23 cellular contexts compared by ENCODE assay signal in the genomic region with DNA sequence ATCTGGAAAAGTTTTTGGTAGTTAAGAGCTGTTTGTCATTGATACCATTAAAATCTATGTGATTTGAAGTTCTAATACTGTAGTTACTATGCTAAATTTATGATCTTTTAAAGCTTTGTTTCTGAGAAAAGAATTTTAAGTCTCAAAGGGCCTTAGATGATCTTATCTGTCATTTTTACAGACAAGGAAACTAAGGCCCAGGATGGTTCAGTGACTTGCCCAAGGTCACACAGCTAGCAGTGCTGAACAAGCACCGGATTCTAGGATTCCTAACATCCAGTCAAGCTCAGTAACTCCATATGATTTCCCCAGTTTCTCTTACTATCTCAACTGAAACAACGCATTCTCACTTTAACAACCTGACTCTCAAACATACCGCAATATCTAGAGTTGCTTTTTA. TPM values are rescaled to one million over a fixed set of nuclear protein-coding genes. Genes with fewer than 3 reads are reported as not detected.
DNase-seq lines count a peak whose midpoint lies in the region; ATAC-seq, FAIRE-seq and TF ChIP-seq lines count a peak whose summit lies in the region.
"Had no signal": no experiment of that assay in that cellular context is flagged by ENCODE, and none has a peak within 500 bp of the region (broad histone marks: within the 10 kb centered on the region; RNA-seq: fewer than 3 reads in every experiment).

No MANE protein-coding gene starts in this region.

- TF ChIP-seq POLR2A in HepG2 (IDR thresholded peaks at IDR 0.05; ENCODE audit: insufficient read depth in 1 of 2, low read depth in 2 of 2, low read length in 2 of 2) (no peak), right lobe of liver (IDR thresholded peaks at IDR 0.05) (no peak)

- no peaks in the 10 kb centered on the region for H3K9me3 ChIP-seq in HepG2 (ENCODE audit: low read length)
- no peaks in the 10 kb centered on the region for H3K9me3 ChIP-seq in right lobe of liver
- no peaks in the 10 kb centered on the region for H3K9me3 ChIP-seq in astrocyte (ENCODE audit: insufficient read depth, low read depth, low read length)
- no peaks in the 10 kb centered on the region for H3K9me3 ChIP-seq in mucosa of descending colon
- H3K9me3 ChIP-seq: BLaER1 treated with 17β-estradiol and CSF1 and Interleukin-3, amounts not matched to agents 10 nM and 100 nM; left ventricle myocardium inferior; right atrium auricular region; vagina had no signal

- H3K9ac ChIP-seq in HepG2 (ENCODE audit: insufficient read depth, low read depth, low read length) (peak overlapping the region; percentile 29), astrocyte (ENCODE audit: low read length) (no peak overlapping the region)
- H3K9ac ChIP-seq: BLaER1 treated with 17β-estradiol and CSF1 and Interleukin-3, amounts not matched to agents 10 nM and 100 nM had no signal

- no peaks in the 10 kb centered on the region for H3K27me3 ChIP-seq in HepG2 (ENCODE audit: control insufficient read depth in 1 of 2, insufficient read depth in 2 of 2, low read length in 2 of 2)
- no peaks in the 10 kb centered on the region for H3K27me3 ChIP-seq in right lobe of liver
- no peaks in the 10 kb centered on the region for H3K27me3 ChIP-seq in astrocyte (ENCODE audit: insufficient read depth, low read length)
- H3K27me3 ChIP-seq: BLaER1 treated with 17β-estradiol and CSF1 and Interleukin-3, amounts not matched to agents 10 nM and 100 nM; right atrium auricular region; vagina had no signal

- no peak overlapping the region for H3K4me3 Mint-ChIP-seq in astrocyte (ENCODE audit: unreplicated experiment)
- H3K4me3 Mint-ChIP-seq: activated naive CD4-positive, alpha-beta T cell treated with anti-CD3 and anti-CD28 coated beads, Interleukin-2, amount 10 ng/mL, durations not matched to agents 7 days and 5 days had no signal

- TF ChIP-seq CTCF in HepG2 (CRISPR knock-in tag; IDR thresholded peaks at IDR 0.05) (no peak), right lobe of liver (IDR thresholded peaks at IDR 0.05) (no peak), astrocyte (IDR thresholded peaks at IDR 0.05; ENCODE audit: insufficient read depth, low read depth, low read length) (no peak), mucosa of descending colon (IDR thresholded peaks at IDR 0.05) (no peak)

- DNase-seq in HepG2 (ENCODE audit: low spot score) (no peak), right lobe of liver (no peak), astrocyte (ENCODE audit: low read depth) (no peak), mucosa of descending colon (no peak), urothelium cell line (ENCODE audit: low spot score) (no peak), DMS53 treated with DMSO at 0.1 percent for 48 hours (lab: John Stamatoyannopoulos, UW; ENCODE audit: unreplicated experiment) (no peak), NOMO-1 treated with dmso at 0.1 percent for 144 hours (lab: John Stamatoyannopoulos, UW; ENCODE audit: unreplicated experiment) (no peak)
- DNase-seq: activated naive CD4-positive, alpha-beta T cell treated with anti-CD3 and anti-CD28 coated beads, Interleukin-2, amount 10 ng/mL, durations not matched to agents 7 days and 5 days; head of caudate nucleus; left ventricle myocardium inferior; MM.1S; NCI-H146; OCI-M1; SHP77 treated with DMSO at 0.1 percent for 48 hours; substantia nigra had no signal

- POLR2A ChIA-PET in HepG2 (lab: Yijun Ruan, JAX) = interaction anchor here (0.8 to 1.3 kb wide), 8 partner anchors 9 to 122 kb away, joined by 3 to 7 read pairs (median 3); partner anchors contain the start of gene VPS54

- H3K36me3 ChIP-seq in HepG2 (replicated peaks in 1 of 2; ENCODE audit: control insufficient read depth in 1 of 2, insufficient read depth in 2 of 2, low read length in 2 of 2) = peaks cover 0 to 21% of the 10 kb centered on the region in 2 experiments; a peak in 2 of 5 replicates
- peaks cover 0 to 6% (median 0%) of the 10 kb centered on the region in 4 donors for H3K36me3 ChIP-seq in right lobe of liver
- no peaks in the 10 kb centered on the region for H3K36me3 ChIP-seq in astrocyte (ENCODE audit: insufficient read depth, low read length)
- H3K36me3 ChIP-seq in mucosa of descending colon (ENCODE audit: low read depth) = no peaks in the 10 kb centered on the region

- H3K4me3 ChIP-seq in HepG2 (replicated peaks in 1 of 3; ENCODE audit: insufficient read depth in 1 of 3, low read depth in 2 of 3, low read length in 3 of 3) (peak overlapping the region in 1 of 3 experiments; percentile 4; a peak in 1 of 6 replicates), right lobe of liver (no peak overlapping the region), astrocyte (ENCODE audit: insufficient read depth, low read depth, low read length) (no peak overlapping the region), mucosa of descending colon (no peak overlapping the region)
- H3K4me3 ChIP-seq: BLaER1 treated with 17β-estradiol and CSF1 and Interleukin-3, amounts not matched to agents 10 nM and 100 nM; left ventricle myocardium inferior; right atrium auricular region; vagina had no signal

- intact Hi-C loops in HepG2 (cut with micrococcal nuclease; ENCODE audit: unreplicated experiment) = loop anchor here (5.0 kb wide), 1 partner anchor 36 kb away; the partner anchor contains the start of gene PELI1
- intact Hi-C loops in right lobe of liver (cut with DNase I) = no loop called here
- intact Hi-C loops in mucosa of descending colon (cut with DNase I, micrococcal nuclease) = no loop called here

- in situ Hi-C loops in HepG2 (cut with HindIII; ENCODE audit: extremely low pct_ligation_motif_present, low pct_unique_long_range_greater_than_20kb) = no loop called here

- BruUV-seq in HepG2 (replicated peaks; lab: Mats Ljungman, UMichigan) = no TSS peak

- H3K4me1 ChIP-seq in HepG2 (ENCODE audit: insufficient read depth, low read length) (peaks cover 48% of the 10 kb centered on the region), right lobe of liver (peaks cover 0 to 34% (median 7%) of the 10 kb centered on the region in 4 donors), astrocyte (ENCODE audit: insufficient read depth, low read length) (no peaks in the 10 kb centered on the region), mucosa of descending colon (ENCODE audit: low read depth) (peaks cover 45% of the 10 kb centered on the region)

- ATAC-seq in HepG2 = no peak
- ATAC-seq in right lobe of liver = no peak
- ATAC-seq in mucosa of descending colon = peak; percentile 20
- no peak for ATAC-seq in GM21528 (IDR thresholded peaks at IDR 0.05; ENCODE audit: low FRiP score, unreplicated experiment)

- H3K27ac ChIP-seq in HepG2 (ENCODE audit: extremely low read length, insufficient read depth, low read length) (peak overlapping the region; percentile 62), right lobe of liver (peak overlapping the region in 1 of 3 donors; percentile 4), astrocyte (ENCODE audit: low read depth, low read length) (no peak overlapping the region)
- H3K27ac ChIP-seq: HL-60, left ventricle myocardium inferior, right atrium auricular region, vagina, VCaP had no signal

- H3K9me3 Mint-ChIP-seq in astrocyte (ENCODE audit: unreplicated experiment) = no peaks in the 10 kb centered on the region
- H3K9me3 Mint-ChIP-seq: activated naive CD4-positive, alpha-beta T cell treated with anti-CD3 and anti-CD28 coated beads, Interleukin-2, amount 10 ng/mL, durations not matched to agents 7 days and 5 days; IgD-negative memory B cell had no signal

- 74% methylated on average over 3 of the region's 3 CpGs for WGBS in HepG2 (ENCODE audit: low lambda C conversion rate)
- WGBS in right lobe of liver (ENCODE audit: insufficient coverage, low coverage, low lambda C conversion rate, missing lambda C conversion rate) = 97% methylated on average over 3 of the region's 3 CpGs

- H2AFZ ChIP-seq in HepG2 (ENCODE audit: low read length) = no peak overlapping the region
- H2AFZ ChIP-seq in astrocyte (ENCODE audit: low read depth, low read length) = no peak overlapping the region

- H3K79me2 ChIP-seq in HepG2 (ENCODE audit: insufficient read depth, low read length) (peaks cover 18% of the 10 kb centered on the region), astrocyte (ENCODE audit: insufficient read depth, low read length) (peaks cover 12% of the 10 kb centered on the region)

- H3K4me2 ChIP-seq in HepG2 (ENCODE audit: low read depth, low read length) = peak overlapping the region; percentile 58
- H3K4me2 ChIP-seq in astrocyte (ENCODE audit: low read length) = no peak overlapping the region

- H3K27me3 Mint-ChIP-seq in astrocyte (ENCODE audit: low read depth, unreplicated experiment) = no peaks in the 10 kb centered on the region
- H3K27me3 Mint-ChIP-seq: activated naive CD4-positive, alpha-beta T cell treated with anti-CD3 and anti-CD28 coated beads, Interleukin-2, amount 10 ng/mL, durations not matched to agents 7 days and 5 days; IgD-negative memory B cell had no signal

- CTCF ChIA-PET in HepG2 (lab: Yijun Ruan, JAX; ENCODE audit: low intra/inter-chr PET ratio, low total read pairs) = no interaction called here

- H3K27ac Mint-ChIP-seq in astrocyte (ENCODE audit: unreplicated experiment) = peak overlapping the region; percentile 44
- H3K27ac Mint-ChIP-seq: activated naive CD4-positive, alpha-beta T cell treated with anti-CD3 and anti-CD28 coated beads, Interleukin-2, amount 10 ng/mL, durations not matched to agents 7 days and 5 days had no signal

- peaks cover 36% of the 10 kb centered on the region for H3K4me1 Mint-ChIP-seq in astrocyte (ENCODE audit: low read depth, unreplicated experiment)

- TF ChIP-seq EP300 in HepG2 (IDR thresholded peaks at IDR 0.05; ENCODE audit: low read depth in 2 of 2, low read length in 2 of 2) (no peak), HepG2 (CRISPR knock-in tag; IDR thresholded peaks at IDR 0.05; ENCODE audit: borderline replicate concordance) (no peak)

- H3K36me3 Mint-ChIP-seq in astrocyte (ENCODE audit: low read depth, unreplicated experiment) = peaks cover 2% of the 10 kb centered on the region

- no peak for TF ChIP-seq RAD21 in HepG2 (CRISPR knock-in tag; IDR thresholded peaks at IDR 0.05)

- no peak for FAIRE-seq in HepG2 (lab: Jason Lieb, UNC)
- FAIRE-seq in astrocyte (lab: Jason Lieb, UNC) = no peak
- FAIRE-seq in urothelium cell line (lab: Jason Lieb, UNC) = no peak
- FAIRE-seq: G401.6 had no signal

- H4K20me1 ChIP-seq in HepG2 (ENCODE audit: insufficient read depth, low read length) (no peaks in the 10 kb centered on the region), astrocyte (ENCODE audit: insufficient read depth, low read length) (no peaks in the 10 kb centered on the region)

RNA-seq across cellular contexts. Expression of gene PELI1, which starts 37.7 kb away (rescaled TPM):
- total RNA-seq in HepG2 (2016; rRNA removed; fragmentation: Illumina TruSeq; extraction: Trizol) (12.5 and 14.9 TPM in 2 replicates), right lobe of liver (10 to 100 TPM in 1 of 6 experiments, 1 to 10 TPM in 5; 4.7 to 18.8 (median 8.3) TPM), astrocyte (23.1 and 23.8 TPM in 2 replicates), mucosa of descending colon (10 to 100 TPM; 45.6 to 51.2 (median 48.9) TPM)
- total RNA-seq in HepG2 (2016; cell fraction: cytosol; rRNA removed; fragmentation: Illumina TruSeq; extraction: Trizol; ENCODE audit: low read depth) = 2.5 and 3.3 TPM in 2 replicates
- 12.6 and 13.4 TPM in 2 replicates for total RNA-seq in HepG2 (2016; cell fraction: insoluble cytoplasmic fraction; rRNA removed; fragmentation: Illumina TruSeq; extraction: Trizol)
- 8.4 and 8.8 TPM in 2 replicates for total RNA-seq in HepG2 (2016; cell fraction: membrane; rRNA removed; fragmentation: Illumina TruSeq; extraction: Trizol)
- 15.1 and 17.0 TPM in 2 replicates for total RNA-seq in HepG2 (2016; cell fraction: nucleus; rRNA removed; fragmentation: Illumina TruSeq; extraction: Trizol)
- polyA plus RNA-seq in HepG2 (2011; rRNA removed) = 12.9 and 16.2 TPM in 2 replicates
- 7.3 and 10.7 TPM in 2 replicates for polyA plus RNA-seq in HepG2 (2011; cell fraction: cytosol; rRNA removed)
- polyA plus RNA-seq in HepG2 (2011; cell fraction: nucleus; rRNA removed) = 13.3 and 15.0 TPM in 2 replicates
- polyA plus RNA-seq in HepG2 (2012) = 16.2 and 18.9 TPM in 2 replicates
- polyA plus RNA-seq in HepG2 (2016; cell fraction: cytosol; fragmentation: Illumina TruSeq; extraction: Trizol; ENCODE audit: low read depth) = 0.62 and 0.97 TPM in 2 replicates
- 13.0 and 13.7 TPM in 2 replicates for polyA plus RNA-seq in HepG2 (2016; cell fraction: insoluble cytoplasmic fraction; fragmentation: Illumina TruSeq; extraction: Trizol; ENCODE audit: low read depth)
- 3.4 and 3.7 TPM in 2 replicates for polyA plus RNA-seq in HepG2 (2016; cell fraction: membrane; fragmentation: Illumina TruSeq; extraction: Trizol; ENCODE audit: low read depth)
- 16.7 and 17.7 TPM in 2 replicates for polyA plus RNA-seq in HepG2 (2016; cell fraction: nucleus; fragmentation: Illumina TruSeq; extraction: Trizol; ENCODE audit: insufficient read depth, low read depth)
- polyA minus RNA-seq in HepG2 (2011; rRNA and poly(A)+ RNA removed; ENCODE audit: low replicate concordance) = 2.3 and 28.4 TPM in 2 replicates
- 18.2 and 21.7 TPM in 2 replicates for polyA minus RNA-seq in HepG2 (2011; cell fraction: cytosol; rRNA and poly(A)+ RNA removed)
- polyA minus RNA-seq in HepG2 (2011; cell fraction: nucleus; rRNA and poly(A)+ RNA removed) = 28.5 and 29.6 TPM in 2 replicates
